25 cellular contexts compared by ENCODE assay signal in genomic region chr12:1908758-1909157, GRCh38. TPM values are rescaled to one million over a fixed set of nuclear protein-coding genes. Genes with fewer than 3 reads are reported as not detected.
DNase-seq lines count a peak whose midpoint lies in the region; ATAC-seq and TF ChIP-seq lines count a peak whose summit lies in the region.
"Had no signal": no experiment of that assay in that cellular context is flagged by ENCODE, and none has a peak within 500 bp of the region (broad histone marks: within the 10 kb centered on the region; RNA-seq: fewer than 3 reads in every experiment).

No MANE protein-coding gene starts in this region.

- H3K79me2 ChIP-seq in neural progenitor cell (ENCODE audit: low read depth): no peaks in the 10 kb centered on the region

- no peak overlapping the region for H3K27ac ChIP-seq in neural progenitor cell
- H3K27ac ChIP-seq: PC-9, tibial artery had no signal

- DNase-seq in activated CD8-positive, alpha-beta memory T cell treated with anti-CD3 and anti-CD28 coated beads for 24 hours: peak; percentile 32
- no peak for DNase-seq in activated CD8-positive, alpha-beta memory T cell treated with anti-CD3 and anti-CD28 coated beads, Interleukin-2, amount 10 ng/mL, durations not matched to agents 7 days and 5 days
- peak; percentile 5 for DNase-seq in GM03348 (ENCODE audit: low spot score)
- DNase-seq in iPS-NIHi7 (ENCODE audit: extremely low spot score): peak; percentile 11
- DNase-seq in neural progenitor cell (ENCODE audit: low spot score): no peak
- no peak for DNase-seq in anterior cingulate cortex (lab: John Stamatoyannopoulos, UW)
- DNase-seq: activated naive CD4-positive, alpha-beta T cell treated with anti-CD3 and anti-CD28 coated beads, Interleukin-2, amount 10 ng/mL, durations not matched to agents 7 days and 5 days; CD8-positive, alpha-beta memory T cell; DMS79 treated with DMSO at 0.1 percent for 48 hours; effector CD8-positive, alpha-beta T cell; GF-D8; MV-4-11; NCI-H2171; NCI-H510A treated with DMSO at 0.1 percent for 48 hours; NK-92 treated with Interleukin-12 subunit alpha and Interleukin-12 subunit beta, amount 100 ng/mL, for 24 hours; PC-9; stimulated activated naive CD8-positive, alpha-beta T cell treated with anti-CD3 and anti-CD28 coated beads, Interleukin-15, amount 100 ng/mL, for 72 hours had no signal

- no peak for ATAC-seq in activated CD8-positive, alpha-beta memory T cell treated with anti-CD3 and anti-CD28 coated beads, Interleukin-2, amount 10 ng/mL, durations not matched to agents 7 days and 5 days
- no peak for ATAC-seq in stimulated activated memory B cell treated with anti-CD40 and anti-IgM and Interleukin-4, amounts not matched to agents 10 μg/mL and 1 μg/mL and 100 μg/mL, for 72 hours
- no peak for ATAC-seq in GM18502 (IDR thresholded peaks at IDR 0.05; ENCODE audit: poor library complexity, unreplicated experiment)
- ATAC-seq: Right ventricle myocardium inferior; stimulated activated naive CD8-positive, alpha-beta T cell treated with anti-CD3 and anti-CD28 coated beads, Interleukin-15, amount 100 ng/mL, for 72 hours had no signal

- peaks cover 10% of the 10 kb centered on the region for H3K9me3 Mint-ChIP-seq in activated CD8-positive, alpha-beta memory T cell treated with anti-CD3 and anti-CD28 coated beads, Interleukin-2, amount 10 ng/mL, durations not matched to agents 7 days and 5 days (ENCODE audit: low read depth)
- H3K9me3 Mint-ChIP-seq in stimulated activated memory B cell treated with anti-CD40 and anti-IgM and Interleukin-4, amounts not matched to agents 10 μg/mL and 1 μg/mL and 100 μg/mL, for 72 hours: peaks cover 6% of the 10 kb centered on the region
- peaks cover 22% of the 10 kb centered on the region for H3K9me3 Mint-ChIP-seq in neural progenitor cell

- CTCF ChIA-PET in activated CD8-positive, alpha-beta memory T cell treated with anti-CD3 and anti-CD28 coated beads, Interleukin-2, amount 10 ng/mL, durations not matched to agents 7 days and 5 days (lab: Charles Lee): no interaction called here

- peaks cover 2% of the 10 kb centered on the region for H3K36me3 Mint-ChIP-seq in activated CD8-positive, alpha-beta memory T cell treated with anti-CD3 and anti-CD28 coated beads, Interleukin-2, amount 10 ng/mL, durations not matched to agents 7 days and 5 days
- H3K36me3 Mint-ChIP-seq in stimulated activated memory B cell treated with anti-CD40 and anti-IgM and Interleukin-4, amounts not matched to agents 10 μg/mL and 1 μg/mL and 100 μg/mL, for 72 hours: no peaks in the 10 kb centered on the region
- H3K36me3 Mint-ChIP-seq in neural progenitor cell: peaks cover 2% of the 10 kb centered on the region

- H3K36me3 ChIP-seq in neural progenitor cell: peaks cover 5% of the 10 kb centered on the region
- H3K36me3 ChIP-seq: tibial artery had no signal

- H3K27me3 Mint-ChIP-seq in activated CD8-positive, alpha-beta memory T cell treated with anti-CD3 and anti-CD28 coated beads, Interleukin-2, amount 10 ng/mL, durations not matched to agents 7 days and 5 days: peaks cover 20% of the 10 kb centered on the region
- peaks cover 8% of the 10 kb centered on the region for H3K27me3 Mint-ChIP-seq in stimulated activated memory B cell treated with anti-CD40 and anti-IgM and Interleukin-4, amounts not matched to agents 10 μg/mL and 1 μg/mL and 100 μg/mL, for 72 hours
- peaks cover 5% of the 10 kb centered on the region for H3K27me3 Mint-ChIP-seq in neural progenitor cell (ENCODE audit: insufficient read depth, low read depth)

- H2AFZ ChIP-seq in neural progenitor cell (replicated peaks): no peak overlapping the region
- H2AFZ ChIP-seq: PC-9 had no signal

- no peak overlapping the region for H3K27ac Mint-ChIP-seq in activated CD8-positive, alpha-beta memory T cell treated with anti-CD3 and anti-CD28 coated beads, Interleukin-2, amount 10 ng/mL, durations not matched to agents 7 days and 5 days
- H3K27ac Mint-ChIP-seq in stimulated activated memory B cell treated with anti-CD40 and anti-IgM and Interleukin-4, amounts not matched to agents 10 μg/mL and 1 μg/mL and 100 μg/mL, for 72 hours: no peak overlapping the region
- H3K27ac Mint-ChIP-seq in neural progenitor cell: no peak overlapping the region
- H3K27ac Mint-ChIP-seq: activated naive CD4-positive, alpha-beta T cell treated with anti-CD3 and anti-CD28 coated beads, Interleukin-2, amount 10 ng/mL, durations not matched to agents 7 days and 5 days; progenitor cell of endocrine pancreas; stimulated activated naive CD8-positive, alpha-beta T cell treated with anti-CD3 and anti-CD28 coated beads, Interleukin-15, amount 100 ng/mL, for 72 hours had no signal

- peaks cover 16% of the 10 kb centered on the region for H3K9me3 ChIP-seq in neural progenitor cell (ENCODE audit: low read depth)

- H3K4me3 Mint-ChIP-seq in activated CD8-positive, alpha-beta memory T cell treated with anti-CD3 and anti-CD28 coated beads, Interleukin-2, amount 10 ng/mL, durations not matched to agents 7 days and 5 days: no peak overlapping the region
- peak overlapping the region; percentile 13 for H3K4me3 Mint-ChIP-seq in stimulated activated memory B cell treated with anti-CD40 and anti-IgM and Interleukin-4, amounts not matched to agents 10 μg/mL and 1 μg/mL and 100 μg/mL, for 72 hours
- H3K4me3 Mint-ChIP-seq in neural progenitor cell: no peak overlapping the region
- H3K4me3 Mint-ChIP-seq: activated naive CD4-positive, alpha-beta T cell treated with anti-CD3 and anti-CD28 coated beads, Interleukin-2, amount 10 ng/mL, durations not matched to agents 7 days and 5 days had no signal

- H3F3A ChIP-seq in neural progenitor cell (ENCODE audit: low read depth): no peaks in the 10 kb centered on the region

- no peak overlapping the region for H3K4me3 ChIP-seq in neural progenitor cell
- H3K4me3 ChIP-seq: PC-9 had no signal

- H3K9ac ChIP-seq in neural progenitor cell: no peak overlapping the region

- H3K4me2 ChIP-seq in neural progenitor cell: no peak overlapping the region
- H3K4me2 ChIP-seq: PC-9 had no signal

- peaks cover 1% of the 10 kb centered on the region for H3K4me1 ChIP-seq in neural progenitor cell

- no peaks in the 10 kb centered on the region for H3K27me3 ChIP-seq in neural progenitor cell
- H3K27me3 ChIP-seq: tibial artery had no signal

- no peaks in the 10 kb centered on the region for H4K20me1 ChIP-seq in neural progenitor cell (ENCODE audit: low read depth)

- peaks cover 3% of the 10 kb centered on the region for H3K4me1 Mint-ChIP-seq in activated CD8-positive, alpha-beta memory T cell treated with anti-CD3 and anti-CD28 coated beads, Interleukin-2, amount 10 ng/mL, durations not matched to agents 7 days and 5 days
- H3K4me1 Mint-ChIP-seq in stimulated activated memory B cell treated with anti-CD40 and anti-IgM and Interleukin-4, amounts not matched to agents 10 μg/mL and 1 μg/mL and 100 μg/mL, for 72 hours: peaks cover 7% of the 10 kb centered on the region
- H3K4me1 Mint-ChIP-seq in neural progenitor cell: peaks cover 13% of the 10 kb centered on the region

- no peak for TF ChIP-seq CTCF in neural progenitor cell (IDR thresholded peaks at IDR 0.05)

RNA-seq across cellular contexts. Expression of gene CACNA2D4, which starts 9.7 kb away (rescaled TPM):
- 1 to 10 TPM; 5.9 to 8.2 TPM for total RNA-seq in activated CD8-positive, alpha-beta memory T cell treated with anti-CD3 and anti-CD28 coated beads, Interleukin-2, amount 10 ng/mL, durations not matched to agents 7 days and 5 days
- 3.0 and 8.5 TPM in 2 replicates for total RNA-seq in neural progenitor cell (ENCODE audit: low replicate concordance)
- total RNA-seq: A172, bronchial epithelial cell, LHCN-M2, PC-9 had no signal

Comparison
In these comparisons a context has a peak if more than half of its experiments do, and no peak if none do; other contexts are left out.
1. DNase-seq: peak in activated CD8-positive, alpha-beta memory T cell treated with anti-CD3 and anti-CD28 coated beads for 24 hours (single experiment), GM03348 (single experiment) and iPS-NIHi7 (single experiment); none in activated CD8-positive, alpha-beta memory T cell treated with anti-CD3 and anti-CD28 coated beads, Interleukin-2, amount 10 ng/mL, durations not matched to agents 7 days and 5 days (single experiment), neural progenitor cell (single experiment) and anterior cingulate cortex (0 of 58).